ENCODE assay signal across 10 cellular contexts in genomic region chr1:36352141-36352909, GRCh38. TPM values are rescaled to one million over a fixed set of nuclear protein-coding genes. Genes with fewer than 3 reads are reported as not detected.
A peak's percentile ranks its signal among the peaks of the same experiment; 100 is the strongest.
DNase-seq lines count a peak whose midpoint lies in the region; ATAC-seq and TF ChIP-seq lines count a peak whose summit lies in the region.
"Had no signal": no experiment of that assay in that cellular context is flagged by ENCODE, and none has a peak within 500 bp of the region (broad histone marks: within the 10 kb centered on the region; RNA-seq: fewer than 3 reads in every experiment).

No MANE protein-coding gene starts in this region.

- H3K27me3 ChIP-seq in stomach smooth muscle (ENCODE audit: control insufficient read depth in 1 of 2, insufficient read depth in 2 of 2, low read length in 2 of 2) (no peaks in the 10 kb centered on the region), HAP-1 (ENCODE audit: low read depth) (no peaks in the 10 kb centered on the region)

- H3K4me3 ChIP-seq in stomach smooth muscle (ENCODE audit: low read length in 2 of 2): no peak overlapping the region
- H3K4me3 ChIP-seq in HAP-1: no peak overlapping the region

- in situ Hi-C loops in HAP-1 (cut with MboI; ENCODE audit: low sequenced_read_pairs): no loop called here

- no peaks in the 10 kb centered on the region for H3K9me3 ChIP-seq in stomach smooth muscle (ENCODE audit: control insufficient read depth in 2 of 2, low read length in 2 of 2)
- no peaks in the 10 kb centered on the region for H3K9me3 ChIP-seq in HAP-1

- H3K9me3 Mint-ChIP-seq in HFFc6: no peaks in the 10 kb centered on the region
- no peaks in the 10 kb centered on the region for H3K9me3 Mint-ChIP-seq in activated CD8-positive, alpha-beta T cell treated with anti-CD3 and anti-CD28 coated beads for 36 hours

- H3K4me1 Mint-ChIP-seq in HFFc6 (ENCODE audit: low read depth): peaks cover 68% of the 10 kb centered on the region
- peaks cover 24% of the 10 kb centered on the region for H3K4me1 Mint-ChIP-seq in activated CD8-positive, alpha-beta T cell treated with anti-CD3 and anti-CD28 coated beads for 36 hours (ENCODE audit: low read depth)

- H3K36me3 Mint-ChIP-seq in HFFc6 (ENCODE audit: low read depth): peaks cover 38% of the 10 kb centered on the region
- H3K36me3 Mint-ChIP-seq in activated CD8-positive, alpha-beta T cell treated with anti-CD3 and anti-CD28 coated beads for 36 hours (ENCODE audit: low read depth): peaks cover 20% of the 10 kb centered on the region

- peak overlapping the region; percentile 99 for H3K27ac Mint-ChIP-seq in HFFc6
- peak overlapping the region; percentile 32 for H3K27ac Mint-ChIP-seq in activated CD8-positive, alpha-beta T cell treated with anti-CD3 and anti-CD28 coated beads for 36 hours

- H3K27me3 Mint-ChIP-seq in HFFc6 (ENCODE audit: insufficient read depth): peaks cover 4% of the 10 kb centered on the region; the same call in 1 of the 2 replicates
- H3K27me3 Mint-ChIP-seq in activated CD8-positive, alpha-beta T cell treated with anti-CD3 and anti-CD28 coated beads for 36 hours: no peaks in the 10 kb centered on the region

- CTCF ChIA-PET in activated CD8-positive, alpha-beta T cell treated with anti-CD3 and anti-CD28 coated beads for 36 hours (lab: Charles Lee): interaction anchor here (1.8 to 13.0 kb wide), 3 partner anchors 10 to 16 kb away, joined by 7 to 102 read pairs (median 10); no protein-coding TSS in a partner anchor

- POLR2A ChIA-PET in activated CD8-positive, alpha-beta T cell treated with anti-CD3 and anti-CD28 coated beads for 36 hours (lab: Charles Lee): interaction anchor here (0.9 to 1.1 kb wide), 2 partner anchors 9 to 103 kb away, joined by 3 read pairs; no protein-coding TSS in a partner anchor

- H3K9ac ChIP-seq in stomach smooth muscle (ENCODE audit: low read length in 2 of 2): no peak overlapping the region

- H3K4me3 Mint-ChIP-seq in HFFc6: peak overlapping the region; percentile 83
- H3K4me3 Mint-ChIP-seq in activated CD8-positive, alpha-beta T cell treated with anti-CD3 and anti-CD28 coated beads for 36 hours: no peak overlapping the region

- DNase-seq in HFFc6: peak; percentile 35
- no peak for DNase-seq in activated CD8-positive, alpha-beta T cell treated with anti-CD3 and anti-CD28 coated beads for 36 hours
- peak; percentile 35 for DNase-seq in glomerular visceral epithelial cell (ENCODE audit: extremely low spot score)
- DNase-seq in NCI-H2171 treated with DMSO at 0.1 percent for 48 hours (lab: John Stamatoyannopoulos, UW): no peak
- DNase-seq in HAP-1 (ENCODE audit: low spot score in 2 of 2): no peak
- DNase-seq: NCI-H187 treated with DMSO at 0.1 percent for 48 hours had no signal

- intact Hi-C loops in activated CD8-positive, alpha-beta T cell treated with anti-CD3 and anti-CD28 coated beads for 36 hours (cut with micrococcal nuclease): no loop called here

- H3K4me1 ChIP-seq in stomach smooth muscle (ENCODE audit: control insufficient read depth, insufficient read depth, low read length) (peaks cover 39% of the 10 kb centered on the region), HAP-1 (no peaks in the 10 kb centered on the region)

- ATAC-seq in activated CD8-positive, alpha-beta T cell treated with anti-CD3 and anti-CD28 coated beads for 36 hours: no peak
- ATAC-seq in HG02884 (IDR thresholded peaks at IDR 0.05; ENCODE audit: unreplicated experiment) (no peak), HG02938 (IDR thresholded peaks at IDR 0.05; ENCODE audit: unreplicated experiment) (no peak)

- H3K36me3 ChIP-seq in stomach smooth muscle (ENCODE audit: control insufficient read depth in 2 of 2, insufficient read depth in 2 of 2, low read length in 2 of 2) (peaks cover 40 to 57% of the 10 kb centered on the region in 2 donors), HAP-1 (replicated peaks) (peaks cover 25% of the 10 kb centered on the region)

- peak; percentile 46; the same call in 1 of the 2 replicates for TF ChIP-seq CTCF in HFFc6 (IDR thresholded peaks at IDR 0.05)
- no peak for TF ChIP-seq CTCF in activated CD8-positive, alpha-beta T cell treated with anti-CD3 and anti-CD28 coated beads for 36 hours (IDR thresholded peaks at IDR 0.05)

- H3K27ac ChIP-seq in stomach smooth muscle (ENCODE audit: low read length): peak overlapping the region; percentile 75
- H3K27ac ChIP-seq: HL-60 had no signal

RNA-seq across cellular contexts. Expression of gene EVA1B, which starts 28.9 kb away (rescaled TPM):
- 100 to 1,000 TPM; 152 to 206 (median 155) TPM for total RNA-seq in HFFc6 (2021; fragmentation: NEBNext Ultra II Directional; extraction: Animal tissue kit (Norgen Biotek cat#: 25700))
- total RNA-seq in activated CD8-positive, alpha-beta T cell treated with anti-CD3 and anti-CD28 coated beads for 36 hours: 1 to 10 TPM; 5.8 to 6.5 TPM

RNA-seq across cellular contexts. Expression of gene STK40, which starts 33.4 kb away (rescaled TPM):
- total RNA-seq in HFFc6 (2021; fragmentation: NEBNext Ultra II Directional; extraction: Animal tissue kit (Norgen Biotek cat#: 25700)): 10 to 100 TPM; 24.1 to 26.5 (median 25.1) TPM
- 10 to 100 TPM; 41.2 to 44.4 TPM for total RNA-seq in activated CD8-positive, alpha-beta T cell treated with anti-CD3 and anti-CD28 coated beads for 36 hours

RNA-seq across cellular contexts. Expression of gene LSM10, which starts 45.4 kb away (rescaled TPM):
- 10 to 100 TPM; 44.6 to 58.7 (median 49.6) TPM for total RNA-seq in HFFc6 (2021; fragmentation: NEBNext Ultra II Directional; extraction: Animal tissue kit (Norgen Biotek cat#: 25700))
- total RNA-seq in activated CD8-positive, alpha-beta T cell treated with anti-CD3 and anti-CD28 coated beads for 36 hours: 10 to 100 TPM; 43.8 to 46.2 TPM

RNA-seq across cellular contexts. Expression of gene SH3D21, which starts 46.2 kb away (rescaled TPM):
- 1 to 10 TPM; 2.7 to 5.3 (median 2.9) TPM for total RNA-seq in HFFc6 (2021; fragmentation: NEBNext Ultra II Directional; extraction: Animal tissue kit (Norgen Biotek cat#: 25700))
- total RNA-seq in activated CD8-positive, alpha-beta T cell treated with anti-CD3 and anti-CD28 coated beads for 36 hours: 10 to 100 TPM; 17.8 to 21.0 TPM

Comparison
In these comparisons a context has a peak if more than half of its experiments do, and no peak if none do; other contexts are left out.
1. DNase-seq: peak in HFFc6 (single experiment) and glomerular visceral epithelial cell (single experiment); none in activated CD8-positive, alpha-beta T cell treated with anti-CD3 and anti-CD28 coated beads for 36 hours (single experiment), NCI-H2171 treated with DMSO at 0.1 percent for 48 hours (single experiment) and HAP-1 (0 of 2).
2. RNA of gene EVA1B, which starts 28.9 kb away (total RNA-seq): 152 to 206 TPM in HFFc6; 5.8 to 6.5 TPM in activated CD8-positive, alpha-beta T cell treated with anti-CD3 and anti-CD28 coated beads for 36 hours; every median in the first group is over 10 times any median in the second.